In the genomic region with DNA sequence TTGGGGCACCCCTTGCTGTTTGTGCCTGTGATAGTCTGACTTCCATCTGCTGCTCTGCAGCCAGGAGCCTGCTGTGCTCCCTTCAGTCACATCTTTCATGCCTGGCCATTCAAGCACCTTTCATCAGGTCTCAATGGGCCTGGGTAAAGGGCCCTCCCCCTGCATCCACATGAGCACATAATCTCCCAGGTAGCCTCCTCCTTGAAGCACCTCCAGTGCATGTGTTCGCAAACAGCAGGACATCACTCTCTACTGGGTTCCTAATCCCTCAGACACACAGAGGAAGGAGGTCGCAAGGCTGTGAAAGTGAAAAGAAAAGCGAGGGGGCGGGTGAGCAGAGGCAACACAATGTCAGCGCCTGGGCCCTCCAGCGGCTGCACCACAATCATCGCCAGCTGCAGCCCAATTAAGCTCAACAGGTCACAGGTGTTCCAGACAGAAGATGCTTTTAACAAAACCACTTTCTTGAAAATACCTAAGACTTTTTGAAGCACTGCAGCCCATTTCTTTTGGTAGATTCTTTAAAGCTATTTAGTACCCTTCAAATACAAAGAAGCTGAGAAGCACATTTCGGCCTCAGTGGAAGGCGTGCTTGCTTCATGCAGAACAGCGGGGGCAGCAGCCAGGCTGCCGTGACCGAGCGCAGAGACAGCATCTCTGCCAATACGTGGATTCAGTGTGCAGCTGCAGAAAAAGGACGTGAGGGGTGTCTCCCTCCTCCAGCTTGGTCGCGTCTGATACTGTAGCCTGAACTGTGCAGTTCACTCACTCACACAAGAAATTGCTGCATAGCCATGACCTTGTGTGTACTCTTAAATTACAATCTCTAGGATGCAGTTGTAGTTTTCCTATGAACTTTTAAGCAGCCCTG, we compare ENCODE assay signal across 8 cellular contexts.
DNase-seq lines count a peak whose midpoint lies in the region; ATAC-seq and TF ChIP-seq lines count a peak whose summit lies in the region.

No MANE protein-coding gene starts in this region.

- H3K36me3 ChIP-seq in HAP-1 (replicated peaks) = no peaks in the 10 kb centered on the region
- no peaks in the 10 kb centered on the region for H3K36me3 ChIP-seq in colonic mucosa

- H3K4me1 ChIP-seq in HAP-1 = peaks cover 16% of the 10 kb centered on the region
- H3K4me1 ChIP-seq in colonic mucosa = no peaks in the 10 kb centered on the region

- H3K9me3 ChIP-seq in HAP-1 (no peaks in the 10 kb centered on the region), colonic mucosa (no peaks in the 10 kb centered on the region)

- intact Hi-C loops in colonic mucosa (cut with DNase I) = no loop called here

- DNase-seq in HAP-1 (ENCODE audit: low spot score in 2 of 2) (peak; percentile 23 to 62), NCI-H510A (lab: John Stamatoyannopoulos, UW) (peak; percentile 7), iPS-NIHi11 (ENCODE audit: low spot score) (peak; percentile 66), AG08396 (ENCODE audit: low spot score) (no peak), colonic mucosa (no peak)
- DNase-seq in effector CD4-positive, alpha-beta T cell = no peak

- no peak for TF ChIP-seq CTCF in colonic mucosa (IDR thresholded peaks at IDR 0.05)

- H3K27ac ChIP-seq in colonic mucosa = no peak overlapping the region

- in situ Hi-C loops in HAP-1 (cut with MboI; ENCODE audit: low sequenced_read_pairs) = no loop called here

- ATAC-seq in GM18498 (IDR thresholded peaks at IDR 0.05; ENCODE audit: unreplicated experiment) = peak; percentile 72
- ATAC-seq in HG03097 (IDR thresholded peaks at IDR 0.05; ENCODE audit: low FRiP score, unreplicated experiment) = no peak

- H3K4me3 ChIP-seq in HAP-1 (no peak overlapping the region), colonic mucosa (no peak overlapping the region)

- H3K27me3 ChIP-seq in HAP-1 (ENCODE audit: low read depth) = no peaks in the 10 kb centered on the region
- no peaks in the 10 kb centered on the region for H3K27me3 ChIP-seq in colonic mucosa

- no peak overlapping the region for H3K9ac ChIP-seq in colonic mucosa (ENCODE audit: low read depth in 2 of 2, low read length in 2 of 2)

Comparison
In these comparisons a context has a peak if more than half of its experiments do, and no peak if none do; other contexts are left out.
1. DNase-seq: peak in HAP-1 (2 of 2), NCI-H510A (single experiment) and iPS-NIHi11 (single experiment); none in effector CD4-positive, alpha-beta T cell (single experiment), AG08396 (single experiment) and colonic mucosa (single experiment).